20 cellular contexts compared by ENCODE assay signal in genomic region chr9:38359689-38360385, GRCh38. TPM values are rescaled to one million over a fixed set of nuclear protein-coding genes. Genes with fewer than 3 reads are reported as not detected.
A peak's percentile ranks its signal among the peaks of the same experiment; 100 is the strongest.
DNase-seq lines count a peak whose midpoint lies in the region; ATAC-seq, FAIRE-seq and TF ChIP-seq lines count a peak whose summit lies in the region.
"Had no signal": no experiment of that assay in that cellular context is flagged by ENCODE, and none has a peak within 500 bp of the region (broad histone marks: within the 10 kb centered on the region; RNA-seq: fewer than 3 reads in every experiment).

No MANE protein-coding gene starts in this region.

- no peak for TF ChIP-seq POLR2A in Peyer's patch (IDR thresholded peaks at IDR 0.05)

- H3K27me3 Mint-ChIP-seq in astrocyte (ENCODE audit: low read depth, unreplicated experiment): peaks cover 15% of the 10 kb centered on the region
- H3K27me3 Mint-ChIP-seq: stimulated activated naive CD8-positive, alpha-beta T cell treated with anti-CD3 and anti-CD28 coated beads, Interleukin-15, Interleukin-2, amounts not matched to agents 100 ng/mL and 50 ng/mL, for 24 hours had no signal

- H3K9me3 Mint-ChIP-seq in astrocyte (ENCODE audit: unreplicated experiment): peaks cover 2% of the 10 kb centered on the region
- H3K9me3 Mint-ChIP-seq: CD8-positive, alpha-beta T cell; stimulated activated naive CD8-positive, alpha-beta T cell treated with anti-CD3 and anti-CD28 coated beads, Interleukin-15, Interleukin-2, amounts not matched to agents 100 ng/mL and 50 ng/mL, for 24 hours; T-cell had no signal

- H3K27ac Mint-ChIP-seq in astrocyte (ENCODE audit: unreplicated experiment): peak overlapping the region; percentile 95
- H3K27ac Mint-ChIP-seq: CD8-positive, alpha-beta T cell; stimulated activated naive CD8-positive, alpha-beta T cell treated with anti-CD3 and anti-CD28 coated beads, Interleukin-15, Interleukin-2, amounts not matched to agents 100 ng/mL and 50 ng/mL, for 24 hours; T-cell had no signal

- peaks cover 45% of the 10 kb centered on the region for H3K4me1 ChIP-seq in astrocyte (ENCODE audit: insufficient read depth, low read length)
- H3K4me1 ChIP-seq in osteoblast (ENCODE audit: insufficient read depth, low read length): peaks cover 14% of the 10 kb centered on the region
- no peaks in the 10 kb centered on the region for H3K4me1 ChIP-seq in Peyer's patch

- H2AFZ ChIP-seq in astrocyte (ENCODE audit: low read depth, low read length) (no peak overlapping the region), osteoblast (ENCODE audit: low read length) (no peak overlapping the region)

- peaks cover 52% of the 10 kb centered on the region for H3K4me1 Mint-ChIP-seq in astrocyte (ENCODE audit: low read depth, unreplicated experiment)

- H3K27me3 ChIP-seq in astrocyte (ENCODE audit: insufficient read depth, low read length): no peaks in the 10 kb centered on the region
- H3K27me3 ChIP-seq in osteoblast (ENCODE audit: insufficient read depth, low read length): peaks cover 2% of the 10 kb centered on the region
- no peaks in the 10 kb centered on the region for H3K27me3 ChIP-seq in Peyer's patch
- H3K27me3 ChIP-seq: upper lobe of left lung had no signal

- H3K36me3 Mint-ChIP-seq in astrocyte (ENCODE audit: low read depth, unreplicated experiment): no peaks in the 10 kb centered on the region
- H3K36me3 Mint-ChIP-seq: CD8-positive, alpha-beta T cell; T-cell had no signal

- H3K27ac ChIP-seq in astrocyte (ENCODE audit: low read depth, low read length): peak overlapping the region; percentile 35
- no peak overlapping the region for H3K27ac ChIP-seq in osteoblast (ENCODE audit: low read depth, low read length)
- H3K27ac ChIP-seq in Peyer's patch: no peak overlapping the region
- H3K27ac ChIP-seq: upper lobe of left lung had no signal

- TF ChIP-seq CTCF in astrocyte (IDR thresholded peaks at IDR 0.05; ENCODE audit: insufficient read depth, low read depth, low read length) (no peak), fibroblast of the aortic adventitia (IDR thresholded peaks at IDR 0.05; ENCODE audit: insufficient read depth, low read length) (no peak), osteoblast (IDR thresholded peaks at IDR 0.05; ENCODE audit: extremely low read depth, low read depth, low read length) (no peak), Peyer's patch (IDR thresholded peaks at IDR 0.05) (no peak)

- ATAC-seq in GM18861 (IDR thresholded peaks at IDR 0.05; ENCODE audit: unreplicated experiment): no peak
- ATAC-seq: CD8-positive, alpha-beta T cell; T-cell had no signal

- H3K4me2 ChIP-seq in astrocyte (ENCODE audit: low read length): peak overlapping the region; percentile 64
- H3K4me2 ChIP-seq in osteoblast (ENCODE audit: insufficient read depth, low read length): no peak overlapping the region

- FAIRE-seq in astrocyte (lab: Jason Lieb, UNC): peak; percentile 58

- H3K4me3 Mint-ChIP-seq in astrocyte (ENCODE audit: unreplicated experiment): no peak overlapping the region
- H3K4me3 Mint-ChIP-seq: CD8-positive, alpha-beta T cell; stimulated activated naive CD8-positive, alpha-beta T cell treated with anti-CD3 and anti-CD28 coated beads, Interleukin-15, Interleukin-2, amounts not matched to agents 100 ng/mL and 50 ng/mL, for 24 hours; T-cell had no signal

- H3K9me3 ChIP-seq in astrocyte (ENCODE audit: insufficient read depth, low read depth, low read length) (no peaks in the 10 kb centered on the region), osteoblast (ENCODE audit: low read depth, low read length) (no peaks in the 10 kb centered on the region), Peyer's patch (no peaks in the 10 kb centered on the region)
- H3K9me3 ChIP-seq: upper lobe of left lung had no signal

- DNase-seq in EH (ENCODE audit: low read depth) (peak; percentile 18), astrocyte (ENCODE audit: low read depth) (peak; percentile 29), fibroblast of the aortic adventitia (ENCODE audit: low read depth) (peak; percentile 32), osteoblast (ENCODE audit: insufficient read length, low spot score, missing footprints) (peak; percentile 92), hypothalamus (lab: John Stamatoyannopoulos, UW) (no peak), Peyer's patch (no peak), NCI-H82 treated with DMSO at 0.1 percent for 48 hours (lab: John Stamatoyannopoulos, UW; ENCODE audit: unreplicated experiment) (no peak)
- DNase-seq: activated naive CD4-positive, alpha-beta T cell treated with Interleukin-2 at 50 U/mL for 16 hours; CD8-positive, alpha-beta T cell; DMS153; H7; NCI-H1694; NCI-H748 treated with DMSO at 0.1 percent for 48 hours; SHP77 treated with DMSO at 0.1 percent for 48 hours; stimulated activated CD4-positive, alpha-beta T cell treated with anti-CD3 and anti-CD28 coated beads, Interleukin-4, amount 100 ng/mL, for 1 hour; T-cell; upper lobe of left lung had no signal

- H4K20me1 ChIP-seq in astrocyte (ENCODE audit: insufficient read depth, low read length): no peaks in the 10 kb centered on the region
- H4K20me1 ChIP-seq in osteoblast (ENCODE audit: insufficient read depth, low read length): no peaks in the 10 kb centered on the region

- H3K36me3 ChIP-seq in astrocyte (ENCODE audit: insufficient read depth, low read length) (no peaks in the 10 kb centered on the region), osteoblast (ENCODE audit: insufficient read depth, low read length) (no peaks in the 10 kb centered on the region), Peyer's patch (no peaks in the 10 kb centered on the region)
- H3K36me3 ChIP-seq: upper lobe of left lung had no signal

- peak overlapping the region; percentile 9 for H3K9ac ChIP-seq in astrocyte (ENCODE audit: low read length)

- H3K79me2 ChIP-seq in astrocyte (ENCODE audit: insufficient read depth, low read length): no peaks in the 10 kb centered on the region
- H3K79me2 ChIP-seq in osteoblast (ENCODE audit: insufficient read depth, low read length): no peaks in the 10 kb centered on the region

- no peak overlapping the region for H3K4me3 ChIP-seq in astrocyte (ENCODE audit: insufficient read depth, low read depth, low read length)
- no peak overlapping the region for H3K4me3 ChIP-seq in fibroblast of the aortic adventitia (ENCODE audit: low read depth, low read length)
- no peak overlapping the region for H3K4me3 ChIP-seq in osteoblast (ENCODE audit: insufficient read depth, low read length)
- H3K4me3 ChIP-seq in Peyer's patch: no peak overlapping the region
- H3K4me3 ChIP-seq: skin epidermis, upper lobe of left lung had no signal

RNA-seq across cellular contexts. Expression of gene ALDH1B1, which starts 32.7 kb away (rescaled TPM):
- total RNA-seq in astrocyte (124 and 137 TPM in 2 replicates), fibroblast of the aortic adventitia (ENCODE audit: low replicate concordance) (10.4 and 14.3 TPM in 2 replicates), osteoblast (38.0 and 38.6 TPM in 2 replicates), Peyer's patch (10 to 100 TPM; 14.7 to 42.0 (median 37.0) TPM)

Comparison
In these comparisons a context has a peak if more than half of its experiments do, and no peak if none do; other contexts are left out.
1. DNase-seq: peak in EH (single experiment), astrocyte (single experiment), fibroblast of the aortic adventitia (single experiment) and osteoblast (single experiment); none in hypothalamus (0 of 51), Peyer's patch (0 of 3) and NCI-H82 treated with DMSO at 0.1 percent for 48 hours (single experiment).